8 cellular contexts compared by ENCODE assay signal in genomic region chr10:100998183-100998990, GRCh38. TPM values are rescaled to one million over a fixed set of nuclear protein-coding genes. Genes with fewer than 3 reads are reported as not detected.
DNase-seq lines count a peak whose midpoint lies in the region; ATAC-seq, FAIRE-seq and TF ChIP-seq lines count a peak whose summit lies in the region.

No MANE protein-coding gene starts in this region.

- ATAC-seq in HG03175 (IDR thresholded peaks at IDR 0.05; ENCODE audit: unreplicated experiment) (peak; percentile 20), left lung (peak; percentile 57)

- peak overlapping the region; percentile 94 to 100 for H3K27ac ChIP-seq in left lung

- H3K27me3 ChIP-seq in left lung = no peaks in the 10 kb centered on the region

- peak overlapping the region; percentile 60 to 90 for H3K4me3 ChIP-seq in left lung

- peaks cover 28 to 52% of the 10 kb centered on the region in 2 donors for H3K4me1 ChIP-seq in left lung

- H3K36me3 ChIP-seq in left lung = peaks cover 0 to 19% of the 10 kb centered on the region in 2 donors

- FAIRE-seq in GM12891 (lab: Jason Lieb, UNC) = no peak

- H3K9me3 ChIP-seq in left lung = no peaks in the 10 kb centered on the region

- intact Hi-C loops in left lung (cut with DNase I) = no loop called here

- no peak for TF ChIP-seq CTCF in left lung (IDR thresholded peaks at IDR 0.05)

- TF ChIP-seq POLR2A in GM12891 (IDR thresholded peaks at IDR 0.05; ENCODE audit: low read depth, low read length) = no peak

- DNase-seq in GM04504 (ENCODE audit: low read depth) = peak; percentile 62
- peak; percentile 61 for DNase-seq in NCI-H526 treated with DMSO at 0.1 percent for 48 hours (lab: John Stamatoyannopoulos, UW)
- peak; percentile 50 to 57 for DNase-seq in activated CD4-positive, alpha-beta T cell treated with anti-CD3 and anti-CD28 coated beads, Interleukin-2, amount 50 U/mL, for 4 hours
- DNase-seq in dermis blood vessel endothelial cell = peak; percentile 80
- peak; percentile 87 to 91 for DNase-seq in left lung
- DNase-seq in stimulated activated CD4-positive, alpha-beta T cell treated with anti-CD3 and anti-CD28 coated beads, Interleukin-2, amount 100 ng/mL, for 24 hours = peak; percentile 71 to 77
- no peak for DNase-seq in GM12891 (ENCODE audit: insufficient read length, low spot score)

TF ChIP-seq in GM12891, 5 proteins besides CTCF, POLR2A, EP300 and RAD21:
- TF ChIP-seq PAX5 (IDR thresholded peaks at IDR 0.05; ENCODE audit: insufficient read depth, low read length, severe bottlenecking) (no peak), POU2F2 (IDR thresholded peaks at IDR 0.05; ENCODE audit: low read depth, low read length) (no peak), SPI1 (IDR thresholded peaks at IDR 0.05; ENCODE audit: low read depth, low read length) (no peak), POLR2AphosphoS5 (IDR thresholded peaks at IDR 0.05; ENCODE audit: low read depth, low read length) (no peak), TAF1 (IDR thresholded peaks at IDR 0.05; ENCODE audit: low read depth, low read length) (no peak)

RNA-seq across cellular contexts. Expression of gene LZTS2, which starts 1.2 kb away (rescaled TPM):
- total RNA-seq in dermis blood vessel endothelial cell = 43.6 and 57.8 TPM in 2 replicates
- total RNA-seq in left lung = 10 to 100 TPM; 47.6 to 48.6 TPM
- 14.1 TPM for polyA plus RNA-seq in GM12891 (2012; ENCODE audit: low read depth, missing spikeins)

RNA-seq across cellular contexts. Expression of gene TWNK, which starts 11.0 kb away (rescaled TPM):
- total RNA-seq in dermis blood vessel endothelial cell (7.7 and 8.8 TPM in 2 replicates), left lung (1 to 10 TPM; 3.4 to 6.6 TPM)
- 15.0 TPM for polyA plus RNA-seq in GM12891 (2012; ENCODE audit: low read depth, missing spikeins)

RNA-seq across cellular contexts. Expression of gene MRPL43, which starts 11.1 kb away (rescaled TPM):
- 50.4 and 50.6 TPM in 2 replicates for total RNA-seq in dermis blood vessel endothelial cell
- 10 to 100 TPM; 55.0 to 67.9 TPM for total RNA-seq in left lung
- polyA plus RNA-seq in GM12891 (2012; ENCODE audit: low read depth, missing spikeins) = 57.3 TPM

RNA-seq across cellular contexts. Expression of gene SEMA4G, which starts 29.1 kb away (rescaled TPM):
- 1.9 and 2.6 TPM in 2 replicates for total RNA-seq in dermis blood vessel endothelial cell
- 10 to 100 TPM in 1 of 2 donors, 1 to 10 TPM in 1; 2.7 to 18.9 TPM for total RNA-seq in left lung
- 1.3 TPM for polyA plus RNA-seq in GM12891 (2012; ENCODE audit: low read depth, missing spikeins)

RNA-seq across cellular contexts. Expression of gene PDZD7, which starts 32.5 kb away (rescaled TPM):
- total RNA-seq in dermis blood vessel endothelial cell = 0.34 and 0.88 TPM in 2 replicates
- total RNA-seq in left lung = under 1 TPM; 0.58 to 0.96 TPM
- polyA plus RNA-seq in GM12891 (2012; ENCODE audit: low read depth, missing spikeins) = 0.03 TPM
